ENCODE assay signal across 8 cellular contexts in genomic region chr2:134918518-134919359, GRCh38. TPM values are rescaled to one million over a fixed set of nuclear protein-coding genes. Genes with fewer than 3 reads are reported as not detected.
A peak's percentile ranks its signal among the peaks of the same experiment; 100 is the strongest.
DNase-seq lines count a peak whose midpoint lies in the region; TF ChIP-seq lines count a peak whose summit lies in the region.

Gene CCNT2 (plus strand): TSS chr2:134918822. CDS start chr2:134918855, 33 bp downstream.

- peaks cover 27% of the 10 kb centered on the region for H4K20me1 ChIP-seq in GM23248 (ENCODE audit: insufficient read depth)

- in situ Hi-C loops in GM23248 (cut with MboI) = no loop called here

- H3K4me3 ChIP-seq in GM23248 = peak within 1 kb of the TSS; percentile 94
- peak within 1 kb of the TSS; percentile 81 to 96 (median 95) for H3K4me3 ChIP-seq in esophagus squamous epithelium

- peak in 2 of 4 donors; percentile 58 to 73 for TF ChIP-seq POLR2A in esophagus squamous epithelium (IDR thresholded peaks at IDR 0.05)

- H3K4me1 ChIP-seq in GM23248 (ENCODE audit: insufficient read depth) = peaks cover 21% of the 10 kb centered on the region
- peaks cover 11 to 52% (median 27%) of the 10 kb centered on the region in 3 donors for H3K4me1 ChIP-seq in esophagus squamous epithelium

- no peaks in the 10 kb centered on the region for H3K9me2 ChIP-seq in GM23248 (ENCODE audit: insufficient read depth)

- peaks cover 50% of the 10 kb centered on the region for H3K79me2 ChIP-seq in GM23248 (ENCODE audit: insufficient read depth)

- H3K4me3 Mint-ChIP-seq in activated T-helper 1 cell treated with anti-CD3 and anti-CD28 coated beads, Interleukin-12 subunit alpha, Interleukin-12 subunit beta, Interleukin-2, Interleukin-4 antibody, amounts not matched to agents 30 ng/mL and 10 ng/mL and 1 ng/mL, durations not matched to agents 14 hours and 24 hours and 36 hours = peak within 1 kb of the TSS; percentile 96

- H3K27me3 ChIP-seq in GM23248 (replicated peaks; ENCODE audit: insufficient read depth) = no peaks in the 10 kb centered on the region
- no peaks in the 10 kb centered on the region for H3K27me3 ChIP-seq in esophagus squamous epithelium

- intact Hi-C loops in activated T-helper 1 cell treated with anti-CD3 and anti-CD28 coated beads, Interleukin-12 subunit alpha, Interleukin-12 subunit beta, Interleukin-2, Interleukin-4 antibody, amounts not matched to agents 30 ng/mL and 10 ng/mL and 1 ng/mL, durations not matched to agents 14 hours and 24 hours and 36 hours (cut with micrococcal nuclease) = loop anchor here (1.0 to 5.0 kb wide), 10 partner anchors 24 to 1464 kb away; partner anchors contain the start of genes CXCR4, MCM6, R3HDM1 and RAB3GAP1
- intact Hi-C loops in esophagus squamous epithelium (cut with DNase I) = no loop called here

- peaks cover 6% of the 10 kb centered on the region for H3K9me3 Mint-ChIP-seq in activated T-helper 1 cell treated with anti-CD3 and anti-CD28 coated beads, Interleukin-12 subunit alpha, Interleukin-12 subunit beta, Interleukin-2, Interleukin-4 antibody, amounts not matched to agents 30 ng/mL and 10 ng/mL and 1 ng/mL, durations not matched to agents 14 hours and 24 hours and 36 hours

- peak; percentile 99 for DNase-seq in DMS79 treated with DMSO at 0.1 percent for 48 hours (lab: John Stamatoyannopoulos, UW)
- peak; percentile 100 for DNase-seq in GM23248
- DNase-seq in Kasumi-1 (lab: John Stamatoyannopoulos, UW) = peak; percentile 100
- peak; percentile 99 for DNase-seq in RPMI7951 (ENCODE audit: low read depth)
- peak; percentile 100 for DNase-seq in activated T-helper 1 cell treated with anti-CD3 and anti-CD28 coated beads, Interleukin-12 subunit alpha, Interleukin-12 subunit beta, Interleukin-2, Interleukin-4 antibody, amounts not matched to agents 30 ng/mL and 10 ng/mL and 1 ng/mL, durations not matched to agents 14 hours and 24 hours and 36 hours (ENCODE audit: low spot score)
- peak; percentile 96 for DNase-seq in esophagus squamous epithelium (lab: John Stamatoyannopoulos, UW)
- DNase-seq in myocyte (ENCODE audit: low read depth) = peak; percentile 100
- peak; percentile 99 to 100 for DNase-seq in stimulated activated CD8-positive, alpha-beta memory T cell treated with anti-CD3 and anti-CD28 coated beads, Interleukin-7, amount 100 ng/mL, for 48 hours (ENCODE audit: extremely low read depth in 1 of 2, low read depth in 1 of 2)

- peak in 1 of 6 experiments; percentile 5 for TF ChIP-seq CTCF in esophagus squamous epithelium (IDR thresholded peaks at IDR 0.05)

- H3K9me3 ChIP-seq in GM23248 (ENCODE audit: low read depth) (no peaks in the 10 kb centered on the region), esophagus squamous epithelium (no peaks in the 10 kb centered on the region)

- 1% methylated on average over 73 to 84 of the region's 85 CpGs for WGBS in GM23248 (ENCODE audit: low coverage in 1 of 2, low lambda C conversion rate in 2 of 2, missing lambda C conversion rate in 2 of 2), 2 experiments
- 0 to 1% methylated on average over 17 to 34 of the region's 85 CpGs for WGBS in esophagus squamous epithelium, 2 donors

- H3K27me3 Mint-ChIP-seq in activated T-helper 1 cell treated with anti-CD3 and anti-CD28 coated beads, Interleukin-12 subunit alpha, Interleukin-12 subunit beta, Interleukin-2, Interleukin-4 antibody, amounts not matched to agents 30 ng/mL and 10 ng/mL and 1 ng/mL, durations not matched to agents 14 hours and 24 hours and 36 hours (ENCODE audit: insufficient read depth) = peaks cover 11% of the 10 kb centered on the region

- H3K27ac ChIP-seq in GM23248 (peak within 1 kb of the TSS; percentile 95), esophagus squamous epithelium (peak within 1 kb of the TSS; percentile 97 to 99 (median 98))

- peaks cover 18% of the 10 kb centered on the region for H3K36me3 Mint-ChIP-seq in activated T-helper 1 cell treated with anti-CD3 and anti-CD28 coated beads, Interleukin-12 subunit alpha, Interleukin-12 subunit beta, Interleukin-2, Interleukin-4 antibody, amounts not matched to agents 30 ng/mL and 10 ng/mL and 1 ng/mL, durations not matched to agents 14 hours and 24 hours and 36 hours (ENCODE audit: low read depth)

- H3K4me2 ChIP-seq in GM23248 (ENCODE audit: unreplicated experiment) = peak within 1 kb of the TSS; percentile 98

- H3K27ac Mint-ChIP-seq in activated T-helper 1 cell treated with anti-CD3 and anti-CD28 coated beads, Interleukin-12 subunit alpha, Interleukin-12 subunit beta, Interleukin-2, Interleukin-4 antibody, amounts not matched to agents 30 ng/mL and 10 ng/mL and 1 ng/mL, durations not matched to agents 14 hours and 24 hours and 36 hours = peak within 1 kb of the TSS; percentile 97

- H3K4me1 Mint-ChIP-seq in activated T-helper 1 cell treated with anti-CD3 and anti-CD28 coated beads, Interleukin-12 subunit alpha, Interleukin-12 subunit beta, Interleukin-2, Interleukin-4 antibody, amounts not matched to agents 30 ng/mL and 10 ng/mL and 1 ng/mL, durations not matched to agents 14 hours and 24 hours and 36 hours (ENCODE audit: low read depth) = peaks cover 28% of the 10 kb centered on the region

- H3K9ac ChIP-seq in GM23248 = peak within 1 kb of the TSS; percentile 98

- peaks cover 18% of the 10 kb centered on the region for H3F3A ChIP-seq in GM23248 (ENCODE audit: insufficient read depth)

- H2AFZ ChIP-seq in GM23248 = peak within 1 kb of the TSS; percentile 100

- no peaks in the 10 kb centered on the region for H3K36me3 ChIP-seq in GM23248 (ENCODE audit: low read depth)
- H3K36me3 ChIP-seq in esophagus squamous epithelium = peaks cover 0 to 3% (median 0%) of the 10 kb centered on the region in 3 donors

RNA-seq across cellular contexts. Expression of gene CCNT2, which starts in this region (rescaled TPM):
- total RNA-seq in GM23248 (2014; rRNA removed; shearing (Covaris generic)) = 15.0 and 15.7 TPM in 2 replicates
- polyA plus RNA-seq in GM23248 (2016; fragmentation: Nextera tagmentation; extraction: Ambion mirVana) = 15.5 and 16.6 TPM in 2 replicates
- 21.6 and 25.6 TPM in 2 replicates for total RNA-seq in RPMI7951 (2014; rRNA removed; shearing (Covaris generic))
- 41.4 and 43.7 TPM in 2 replicates for total RNA-seq in activated T-helper 1 cell treated with anti-CD3 and anti-CD28 coated beads, Interleukin-12 subunit alpha, Interleukin-12 subunit beta, Interleukin-2, Interleukin-4 antibody, amounts not matched to agents 30 ng/mL and 10 ng/mL and 1 ng/mL, durations not matched to agents 14 hours and 24 hours and 36 hours
- 10 to 100 TPM; 12.6 to 29.8 (median 21.1) TPM for total RNA-seq in esophagus squamous epithelium
- 30.7 and 39.1 TPM in 2 replicates for total RNA-seq in myocyte
- polyA plus RNA-seq in myocyte (2012) = 10.1 TPM

Comparison
In these comparisons a context has a peak if more than half of its experiments do, and no peak if none do; other contexts are left out.
1. Peak in every context shown above with its lines: DNase-seq, H3K4me3 ChIP-seq and H3K27ac ChIP-seq.